In the genomic region with DNA sequence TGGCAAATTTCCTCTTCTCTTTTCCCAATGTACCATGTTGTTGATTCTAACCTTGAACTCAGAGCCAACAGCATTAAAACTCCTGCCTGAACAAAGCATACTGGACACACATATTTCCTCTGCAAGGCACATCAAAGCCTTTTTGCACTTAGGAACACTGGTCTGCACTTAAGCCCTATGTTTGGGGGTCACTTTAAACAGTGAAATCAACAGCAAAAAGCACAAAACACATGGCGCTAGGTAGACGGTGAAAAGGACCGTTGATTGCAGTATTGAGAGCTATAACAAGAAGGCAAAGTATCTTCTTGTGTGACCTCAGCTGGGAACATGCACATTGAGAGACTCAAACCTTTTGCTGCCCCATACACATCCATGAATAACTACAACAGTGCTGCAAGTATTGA, we compare ENCODE assay signal across 1 cellular context.
TF ChIP-seq lines count a peak whose summit lies in the region.

No MANE protein-coding gene starts in this region.

TF ChIP-seq in HepG2, 621 proteins besides CTCF, POLR2A, EP300 and RAD21 (continued from another document and continues in another):
- TF ChIP-seq, protein P1, sequence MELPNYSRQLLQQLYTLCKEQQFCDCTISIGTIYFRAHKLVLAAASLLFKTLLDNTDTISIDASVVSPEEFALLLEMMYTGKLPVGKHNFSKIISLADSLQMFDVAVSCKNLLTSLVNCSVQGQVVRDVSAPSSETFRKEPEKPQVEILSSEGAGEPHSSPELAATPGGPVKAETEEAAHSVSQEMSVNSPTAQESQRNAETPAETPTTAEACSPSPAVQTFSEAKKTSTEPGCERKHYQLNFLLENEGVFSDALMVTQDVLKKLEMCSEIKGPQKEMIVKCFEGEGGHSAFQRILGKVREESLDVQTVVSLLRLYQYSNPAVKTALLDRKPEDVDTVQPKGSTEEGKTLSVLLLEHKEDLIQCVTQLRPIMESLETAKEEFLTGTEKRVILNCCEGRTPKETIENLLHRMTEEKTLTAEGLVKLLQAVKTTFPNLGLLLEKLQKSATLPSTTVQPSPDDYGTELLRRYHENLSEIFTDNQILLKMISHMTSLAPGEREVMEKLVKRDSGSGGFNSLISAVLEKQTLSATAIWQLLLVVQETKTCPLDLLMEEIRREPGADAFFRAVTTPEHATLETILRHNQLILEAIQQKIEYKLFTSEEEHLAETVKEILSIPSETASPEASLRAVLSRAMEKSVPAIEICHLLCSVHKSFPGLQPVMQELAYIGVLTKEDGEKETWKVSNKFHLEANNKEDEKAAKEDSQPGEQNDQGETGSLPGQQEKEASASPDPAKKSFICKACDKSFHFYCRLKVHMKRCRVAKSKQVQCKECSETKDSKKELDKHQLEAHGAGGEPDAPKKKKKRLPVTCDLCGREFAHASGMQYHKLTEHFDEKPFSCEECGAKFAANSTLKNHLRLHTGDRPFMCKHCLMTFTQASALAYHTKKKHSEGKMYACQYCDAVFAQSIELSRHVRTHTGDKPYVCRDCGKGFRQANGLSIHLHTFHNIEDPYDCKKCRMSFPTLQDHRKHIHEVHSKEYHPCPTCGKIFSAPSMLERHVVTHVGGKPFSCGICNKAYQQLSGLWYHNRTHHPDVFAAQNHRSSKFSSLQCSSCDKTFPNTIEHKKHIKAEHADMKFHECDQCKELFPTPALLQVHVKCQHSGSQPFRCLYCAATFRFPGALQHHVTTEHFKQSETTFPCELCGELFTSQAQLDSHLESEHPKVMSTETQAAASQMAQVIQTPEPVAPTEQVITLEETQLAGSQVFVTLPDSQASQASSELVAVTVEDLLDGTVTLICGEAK (IDR thresholded peaks at IDR 0.05): no peak
- TF ChIP-seq, protein P1 (CRISPR knock-in tag; IDR thresholded peaks at IDR 0.05): no peak; the same call in 1 of the 2 replicates
- no peak for TF ChIP-seq ZSCAN31 (CRISPR knock-in tag; IDR thresholded peaks at IDR 0.05; ENCODE audit: low read depth)
- TF ChIP-seq, protein P2, sequence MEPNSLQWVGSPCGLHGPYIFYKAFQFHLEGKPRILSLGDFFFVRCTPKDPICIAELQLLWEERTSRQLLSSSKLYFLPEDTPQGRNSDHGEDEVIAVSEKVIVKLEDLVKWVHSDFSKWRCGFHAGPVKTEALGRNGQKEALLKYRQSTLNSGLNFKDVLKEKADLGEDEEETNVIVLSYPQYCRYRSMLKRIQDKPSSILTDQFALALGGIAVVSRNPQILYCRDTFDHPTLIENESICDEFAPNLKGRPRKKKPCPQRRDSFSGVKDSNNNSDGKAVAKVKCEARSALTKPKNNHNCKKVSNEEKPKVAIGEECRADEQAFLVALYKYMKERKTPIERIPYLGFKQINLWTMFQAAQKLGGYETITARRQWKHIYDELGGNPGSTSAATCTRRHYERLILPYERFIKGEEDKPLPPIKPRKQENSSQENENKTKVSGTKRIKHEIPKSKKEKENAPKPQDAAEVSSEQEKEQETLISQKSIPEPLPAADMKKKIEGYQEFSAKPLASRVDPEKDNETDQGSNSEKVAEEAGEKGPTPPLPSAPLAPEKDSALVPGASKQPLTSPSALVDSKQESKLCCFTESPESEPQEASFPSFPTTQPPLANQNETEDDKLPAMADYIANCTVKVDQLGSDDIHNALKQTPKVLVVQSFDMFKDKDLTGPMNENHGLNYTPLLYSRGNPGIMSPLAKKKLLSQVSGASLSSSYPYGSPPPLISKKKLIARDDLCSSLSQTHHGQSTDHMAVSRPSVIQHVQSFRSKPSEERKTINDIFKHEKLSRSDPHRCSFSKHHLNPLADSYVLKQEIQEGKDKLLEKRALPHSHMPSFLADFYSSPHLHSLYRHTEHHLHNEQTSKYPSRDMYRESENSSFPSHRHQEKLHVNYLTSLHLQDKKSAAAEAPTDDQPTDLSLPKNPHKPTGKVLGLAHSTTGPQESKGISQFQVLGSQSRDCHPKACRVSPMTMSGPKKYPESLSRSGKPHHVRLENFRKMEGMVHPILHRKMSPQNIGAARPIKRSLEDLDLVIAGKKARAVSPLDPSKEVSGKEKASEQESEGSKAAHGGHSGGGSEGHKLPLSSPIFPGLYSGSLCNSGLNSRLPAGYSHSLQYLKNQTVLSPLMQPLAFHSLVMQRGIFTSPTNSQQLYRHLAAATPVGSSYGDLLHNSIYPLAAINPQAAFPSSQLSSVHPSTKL (CRISPR knock-in tag; IDR thresholded peaks at IDR 0.05): peak; percentile 98
- no peak for TF ChIP-seq ISX (CRISPR knock-in tag; conservative IDR thresholded peaks at IDR 0.05)
- TF ChIP-seq ZNF484 (CRISPR knock-in tag; IDR thresholded peaks at IDR 0.05; ENCODE audit: borderline replicate concordance, low read depth): no peak
- TF ChIP-seq HNF4G (IDR thresholded peaks at IDR 0.05; ENCODE audit: borderline replicate concordance, low read depth, low read length): peak; percentile 75
- peak; percentile 29; the same call in 1 of the 2 replicates for TF ChIP-seq HNF4G (CRISPR knock-in tag; IDR thresholded peaks at IDR 0.05; ENCODE audit: borderline replicate concordance, low read depth)
- peak; percentile 69; the same call in 1 of the 2 replicates for TF ChIP-seq MEIS2 (CRISPR knock-in tag; IDR thresholded peaks at IDR 0.05)
- peak; percentile 78 for TF ChIP-seq SKI (IDR thresholded peaks at IDR 0.05; ENCODE audit: partially characterized antibody)
- TF ChIP-seq NR2F6 (IDR thresholded peaks at IDR 0.05): peak; percentile 92
- peak; percentile 96 for TF ChIP-seq NR2F6 (CRISPR knock-in tag; IDR thresholded peaks at IDR 0.05)
- no peak for TF ChIP-seq ZBTB42 (CRISPR knock-in tag; IDR thresholded peaks at IDR 0.05)
- TF ChIP-seq, protein P3, sequence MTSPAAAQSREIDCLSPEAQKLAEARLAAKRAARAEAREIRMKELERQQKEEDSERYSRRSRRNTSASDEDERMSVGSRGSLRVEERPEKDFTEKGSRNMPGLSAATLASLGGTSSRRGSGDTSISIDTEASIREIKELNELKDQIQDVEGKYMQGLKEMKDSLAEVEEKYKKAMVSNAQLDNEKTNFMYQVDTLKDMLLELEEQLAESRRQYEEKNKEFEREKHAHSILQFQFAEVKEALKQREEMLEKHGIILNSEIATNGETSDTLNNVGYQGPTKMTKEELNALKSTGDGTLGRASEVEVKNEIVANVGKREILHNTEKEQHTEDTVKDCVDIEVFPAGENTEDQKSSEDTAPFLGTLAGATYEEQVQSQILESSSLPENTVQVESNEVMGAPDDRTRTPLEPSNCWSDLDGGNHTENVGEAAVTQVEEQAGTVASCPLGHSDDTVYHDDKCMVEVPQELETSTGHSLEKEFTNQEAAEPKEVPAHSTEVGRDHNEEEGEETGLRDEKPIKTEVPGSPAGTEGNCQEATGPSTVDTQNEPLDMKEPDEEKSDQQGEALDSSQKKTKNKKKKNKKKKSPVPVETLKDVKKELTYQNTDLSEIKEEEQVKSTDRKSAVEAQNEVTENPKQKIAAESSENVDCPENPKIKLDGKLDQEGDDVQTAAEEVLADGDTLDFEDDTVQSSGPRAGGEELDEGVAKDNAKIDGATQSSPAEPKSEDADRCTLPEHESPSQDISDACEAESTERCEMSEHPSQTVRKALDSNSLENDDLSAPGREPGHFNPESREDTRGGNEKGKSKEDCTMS (CRISPR knock-in tag; conservative IDR thresholded peaks at IDR 0.05): no peak
- no peak for TF ChIP-seq ZNF367 (CRISPR knock-in tag; IDR thresholded peaks at IDR 0.05; ENCODE audit: borderline replicate concordance)
- TF ChIP-seq ZNF577 (CRISPR knock-in tag; IDR thresholded peaks at IDR 0.05; ENCODE audit: borderline replicate concordance, low read depth): no peak
- peak; percentile 72; the same call in 1 of the 2 replicates for TF ChIP-seq MIER2 (CRISPR knock-in tag; IDR thresholded peaks at IDR 0.05)
- no peak for TF ChIP-seq ZNF263 (CRISPR knock-in tag; IDR thresholded peaks at IDR 0.05)
- TF ChIP-seq ELF3 (CRISPR knock-in tag; IDR thresholded peaks at IDR 0.05): peak; percentile 84
- TF ChIP-seq, protein P4, sequence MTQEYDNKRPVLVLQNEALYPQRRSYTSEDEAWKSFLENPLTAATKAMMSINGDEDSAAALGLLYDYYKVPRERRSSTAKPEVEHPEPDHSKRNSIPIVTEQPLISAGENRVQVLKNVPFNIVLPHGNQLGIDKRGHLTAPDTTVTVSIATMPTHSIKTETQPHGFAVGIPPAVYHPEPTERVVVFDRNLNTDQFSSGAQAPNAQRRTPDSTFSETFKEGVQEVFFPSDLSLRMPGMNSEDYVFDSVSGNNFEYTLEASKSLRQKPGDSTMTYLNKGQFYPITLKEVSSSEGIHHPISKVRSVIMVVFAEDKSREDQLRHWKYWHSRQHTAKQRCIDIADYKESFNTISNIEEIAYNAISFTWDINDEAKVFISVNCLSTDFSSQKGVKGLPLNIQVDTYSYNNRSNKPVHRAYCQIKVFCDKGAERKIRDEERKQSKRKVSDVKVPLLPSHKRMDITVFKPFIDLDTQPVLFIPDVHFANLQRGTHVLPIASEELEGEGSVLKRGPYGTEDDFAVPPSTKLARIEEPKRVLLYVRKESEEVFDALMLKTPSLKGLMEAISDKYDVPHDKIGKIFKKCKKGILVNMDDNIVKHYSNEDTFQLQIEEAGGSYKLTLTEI (CRISPR knock-in tag; conservative IDR thresholded peaks at IDR 0.05): no peak
- TF ChIP-seq, protein P5, sequence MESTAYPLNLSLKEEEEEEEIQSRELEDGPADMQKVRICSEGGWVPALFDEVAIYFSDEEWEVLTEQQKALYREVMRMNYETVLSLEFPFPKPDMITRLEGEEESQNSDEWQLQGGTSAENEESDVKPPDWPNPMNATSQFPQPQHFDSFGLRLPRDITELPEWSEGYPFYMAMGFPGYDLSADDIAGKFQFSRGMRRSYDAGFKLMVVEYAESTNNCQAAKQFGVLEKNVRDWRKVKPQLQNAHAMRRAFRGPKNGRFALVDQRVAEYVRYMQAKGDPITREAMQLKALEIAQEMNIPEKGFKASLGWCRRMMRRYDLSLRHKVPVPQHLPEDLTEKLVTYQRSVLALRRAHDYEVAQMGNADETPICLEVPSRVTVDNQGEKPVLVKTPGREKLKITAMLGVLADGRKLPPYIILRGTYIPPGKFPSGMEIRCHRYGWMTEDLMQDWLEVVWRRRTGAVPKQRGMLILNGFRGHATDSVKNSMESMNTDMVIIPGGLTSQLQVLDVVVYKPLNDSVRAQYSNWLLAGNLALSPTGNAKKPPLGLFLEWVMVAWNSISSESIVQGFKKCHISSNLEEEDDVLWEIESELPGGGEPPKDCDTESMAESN (CRISPR knock-in tag; conservative IDR thresholded peaks at IDR 0.05): no peak
- TF ChIP-seq, protein P6, sequence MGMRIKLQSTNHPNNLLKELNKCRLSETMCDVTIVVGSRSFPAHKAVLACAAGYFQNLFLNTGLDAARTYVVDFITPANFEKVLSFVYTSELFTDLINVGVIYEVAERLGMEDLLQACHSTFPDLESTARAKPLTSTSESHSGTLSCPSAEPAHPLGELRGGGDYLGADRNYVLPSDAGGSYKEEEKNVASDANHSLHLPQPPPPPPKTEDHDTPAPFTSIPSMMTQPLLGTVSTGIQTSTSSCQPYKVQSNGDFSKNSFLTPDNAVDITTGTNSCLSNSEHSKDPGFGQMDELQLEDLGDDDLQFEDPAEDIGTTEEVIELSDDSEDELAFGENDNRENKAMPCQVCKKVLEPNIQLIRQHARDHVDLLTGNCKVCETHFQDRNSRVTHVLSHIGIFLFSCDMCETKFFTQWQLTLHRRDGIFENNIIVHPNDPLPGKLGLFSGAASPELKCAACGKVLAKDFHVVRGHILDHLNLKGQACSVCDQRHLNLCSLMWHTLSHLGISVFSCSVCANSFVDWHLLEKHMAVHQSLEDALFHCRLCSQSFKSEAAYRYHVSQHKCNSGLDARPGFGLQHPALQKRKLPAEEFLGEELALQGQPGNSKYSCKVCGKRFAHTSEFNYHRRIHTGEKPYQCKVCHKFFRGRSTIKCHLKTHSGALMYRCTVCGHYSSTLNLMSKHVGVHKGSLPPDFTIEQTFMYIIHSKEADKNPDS (CRISPR knock-in tag; IDR thresholded peaks at IDR 0.05): no peak
- TF ChIP-seq AHR (CRISPR knock-in tag; IDR thresholded peaks at IDR 0.05): no peak
- peak; percentile 95 for TF ChIP-seq GATAD2A (CRISPR knock-in tag; IDR thresholded peaks at IDR 0.05)
- no peak for TF ChIP-seq RBM39 (IDR thresholded peaks at IDR 0.05; ENCODE audit: low read depth, low read length, poor library complexity, severe bottlenecking)
- peak; percentile 82; the same call in 1 of the 2 replicates for TF ChIP-seq ZSCAN29 (CRISPR knock-in tag; conservative IDR thresholded peaks at IDR 0.05)
- no peak for TF ChIP-seq ZNF781 (CRISPR knock-in tag; IDR thresholded peaks at IDR 0.05; ENCODE audit: borderline replicate concordance, not compliant biosample characterization)
- TF ChIP-seq, protein P7, sequence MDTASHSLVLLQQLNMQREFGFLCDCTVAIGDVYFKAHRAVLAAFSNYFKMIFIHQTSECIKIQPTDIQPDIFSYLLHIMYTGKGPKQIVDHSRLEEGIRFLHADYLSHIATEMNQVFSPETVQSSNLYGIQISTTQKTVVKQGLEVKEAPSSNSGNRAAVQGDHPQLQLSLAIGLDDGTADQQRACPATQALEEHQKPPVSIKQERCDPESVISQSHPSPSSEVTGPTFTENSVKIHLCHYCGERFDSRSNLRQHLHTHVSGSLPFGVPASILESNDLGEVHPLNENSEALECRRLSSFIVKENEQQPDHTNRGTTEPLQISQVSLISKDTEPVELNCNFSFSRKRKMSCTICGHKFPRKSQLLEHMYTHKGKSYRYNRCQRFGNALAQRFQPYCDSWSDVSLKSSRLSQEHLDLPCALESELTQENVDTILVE (CRISPR knock-in tag; IDR thresholded peaks at IDR 0.05): no peak
